Comparison of ENCODE assay signal across 1 cellular context in genomic region chr16:29848420-29849297, GRCh38.
TF ChIP-seq lines count a peak whose summit lies in the region.

No MANE protein-coding gene starts in this region.

TF ChIP-seq in HepG2, 621 proteins besides CTCF, POLR2A, EP300 and RAD21 (continued from another document and continues in another):
- TF ChIP-seq MAZ (IDR thresholded peaks at IDR 0.05; ENCODE audit: borderline replicate concordance, low read depth, low read length): 0 out of 2 replicates have a peak, but pooled peaks have one; percentile 29
- TF ChIP-seq MAZ (CRISPR knock-in tag; IDR thresholded peaks at IDR 0.05; ENCODE audit: low read depth): peak; percentile 84
- TF ChIP-seq ARNT2 (CRISPR knock-in tag; IDR thresholded peaks at IDR 0.05; ENCODE audit: low read depth): 0 out of 2 replicates have a peak, but pooled peaks have one; percentile 49
- peak; percentile 69 for TF ChIP-seq ZNF263 (CRISPR knock-in tag; IDR thresholded peaks at IDR 0.05)
- TF ChIP-seq MNT (IDR thresholded peaks at IDR 0.05): no peak
- no peak for TF ChIP-seq ZXDC (CRISPR knock-in tag; IDR thresholded peaks at IDR 0.05)
- peak; percentile 65; the same call in 1 of the 2 replicates for TF ChIP-seq KDM3A (CRISPR knock-in tag; IDR thresholded peaks at IDR 0.05; ENCODE audit: low read depth)
- no peak for TF ChIP-seq ZNF501 (CRISPR knock-in tag; IDR thresholded peaks at IDR 0.05)
- TF ChIP-seq ARNT (IDR thresholded peaks at IDR 0.05): no peak
- no peak for TF ChIP-seq DMAP1 (CRISPR knock-in tag; IDR thresholded peaks at IDR 0.05)
- no peak for TF ChIP-seq ZNF7 (CRISPR knock-in tag; IDR thresholded peaks at IDR 0.05)
- no peak for TF ChIP-seq GABPA (IDR thresholded peaks at IDR 0.05; ENCODE audit: low read depth, low read length)
- TF ChIP-seq GABPA (CRISPR knock-in tag; IDR thresholded peaks at IDR 0.05; ENCODE audit: low read depth): no peak
- TF ChIP-seq ATF7-NPFF (CRISPR knock-in tag; IDR thresholded peaks at IDR 0.05; ENCODE audit: low read depth): no peak
- TF ChIP-seq ATF6 (CRISPR knock-in tag; conservative IDR thresholded peaks at IDR 0.05): no peak
- 0 out of 2 replicates have a peak, but pooled peaks have one; percentile 71 for TF ChIP-seq KLF6 (CRISPR knock-in tag; IDR thresholded peaks at IDR 0.05)
- TF ChIP-seq NR2C2 (CRISPR knock-in tag; IDR thresholded peaks at IDR 0.05; ENCODE audit: borderline replicate concordance): no peak
- no peak for TF ChIP-seq DDIT3 (CRISPR knock-in tag; IDR thresholded peaks at IDR 0.05)
- TF ChIP-seq ZNF598 (CRISPR knock-in tag; IDR thresholded peaks at IDR 0.05; ENCODE audit: borderline replicate concordance): no peak
- TF ChIP-seq SKIL (CRISPR knock-in tag; IDR thresholded peaks at IDR 0.05; ENCODE audit: borderline replicate concordance): no peak
- no peak for TF ChIP-seq THAP8 (CRISPR knock-in tag; IDR thresholded peaks at IDR 0.05; ENCODE audit: borderline replicate concordance)
- no peak for TF ChIP-seq ZIK1 (CRISPR knock-in tag; IDR thresholded peaks at IDR 0.05; ENCODE audit: borderline replicate concordance, low read depth)
- no peak for TF ChIP-seq ELF4 (CRISPR knock-in tag; IDR thresholded peaks at IDR 0.05; ENCODE audit: borderline replicate concordance)
- TF ChIP-seq ZNF678 (CRISPR knock-in tag; IDR thresholded peaks at IDR 0.05): no peak; the same call in 1 of the 2 replicates
- TF ChIP-seq ZSCAN22 (CRISPR knock-in tag; IDR thresholded peaks at IDR 0.05): no peak
- peak; percentile 51; the same call in 1 of the 2 replicates for TF ChIP-seq YEATS2 (CRISPR knock-in tag; IDR thresholded peaks at IDR 0.05; ENCODE audit: borderline replicate concordance)
- TF ChIP-seq HNRNPUL1 (IDR thresholded peaks at IDR 0.05; ENCODE audit: low read depth, low read length): no peak
- TF ChIP-seq ZNF550 (CRISPR knock-in tag; IDR thresholded peaks at IDR 0.05; ENCODE audit: borderline replicate concordance): 0 out of 2 replicates have a peak, but pooled peaks have one; percentile 47
- no peak for TF ChIP-seq ZNF18 (CRISPR knock-in tag; IDR thresholded peaks at IDR 0.05; ENCODE audit: insufficient replicate concordance)
- TF ChIP-seq ZNF235 (CRISPR knock-in tag; IDR thresholded peaks at IDR 0.05; ENCODE audit: borderline replicate concordance): no peak
- TF ChIP-seq SNRNP70 (IDR thresholded peaks at IDR 0.05; ENCODE audit: low read depth, low read length): no peak
- no peak for TF ChIP-seq AKNA (CRISPR knock-in tag; IDR thresholded peaks at IDR 0.05; ENCODE audit: borderline replicate concordance)
- TF ChIP-seq HMGXB3 (CRISPR knock-in tag; IDR thresholded peaks at IDR 0.05; ENCODE audit: borderline replicate concordance): no peak
- no peak for TF ChIP-seq ZMYM4 (CRISPR knock-in tag; IDR thresholded peaks at IDR 0.05)
- TF ChIP-seq ZNF670 (CRISPR knock-in tag; IDR thresholded peaks at IDR 0.05; ENCODE audit: borderline replicate concordance): no peak
- TF ChIP-seq KMT2B (CRISPR knock-in tag; IDR thresholded peaks at IDR 0.05): no peak
- TF ChIP-seq PPARG (CRISPR knock-in tag; conservative IDR thresholded peaks at IDR 0.05): no peak
- no peak for TF ChIP-seq ZNF597 (CRISPR knock-in tag; IDR thresholded peaks at IDR 0.05)
